12 cellular contexts compared by ENCODE assay signal in genomic region chr2:24821433-24821891, GRCh38. TPM values are rescaled to one million over a fixed set of nuclear protein-coding genes. Genes with fewer than 3 reads are reported as not detected.
DNase-seq lines count a peak whose midpoint lies in the region; ATAC-seq and TF ChIP-seq lines count a peak whose summit lies in the region.
"Had no signal": no experiment of that assay in that cellular context is flagged by ENCODE, and none has a peak within 500 bp of the region (broad histone marks: within the 10 kb centered on the region; RNA-seq: fewer than 3 reads in every experiment).

No MANE protein-coding gene starts in this region.

- TF ChIP-seq RAD21 in SK-N-SH (IDR thresholded peaks at IDR 0.05; ENCODE audit: low read length): no peak

- H3K27ac ChIP-seq in SK-N-SH (ENCODE audit: low read depth in 2 of 2, low read length in 1 of 2): no peak overlapping the region
- H3K27ac ChIP-seq in stomach: no peak overlapping the region
- no peak overlapping the region for H3K27ac ChIP-seq in transverse colon
- no peak overlapping the region for H3K27ac ChIP-seq in esophagus muscularis mucosa (replicated peaks in 1 of 4)
- H3K27ac ChIP-seq: 22Rv1, SJSA1 had no signal

- TF ChIP-seq POLR2A in stomach (IDR thresholded peaks at IDR 0.05) (no peak), transverse colon (IDR thresholded peaks at IDR 0.05) (no peak), GM18505 (IDR thresholded peaks at IDR 0.05; ENCODE audit: borderline replicate concordance, extremely low read depth, insufficient read depth, insufficient read length) (no peak), esophagus muscularis mucosa (IDR thresholded peaks at IDR 0.05; ENCODE audit: low read depth) (no peak)

- peaks cover 4 to 19% of the 10 kb centered on the region in 2 experiments; a peak in 2 of 4 replicates for H3K4me1 ChIP-seq in SK-N-SH (ENCODE audit: control insufficient read depth in 1 of 2, insufficient read depth in 2 of 2, low read depth in 1 of 2, low read length in 1 of 2)
- no peaks in the 10 kb centered on the region for H3K4me1 ChIP-seq in stomach
- H3K4me1 ChIP-seq in transverse colon: no peaks in the 10 kb centered on the region
- no peaks in the 10 kb centered on the region for H3K4me1 ChIP-seq in esophagus muscularis mucosa

- no peak for TF ChIP-seq CTCF in SK-N-SH (IDR thresholded peaks at IDR 0.05)
- no peak for TF ChIP-seq CTCF in stomach (IDR thresholded peaks at IDR 0.05)
- no peak for TF ChIP-seq CTCF in transverse colon (IDR thresholded peaks at IDR 0.05)
- no peak for TF ChIP-seq CTCF in esophagus muscularis mucosa (IDR thresholded peaks at IDR 0.05)

- 90% methylated on average over 14 of the region's 15 CpGs for WGBS in SK-N-SH (ENCODE audit: low lambda C conversion rate)
- 86 to 97% (median 92%) methylated on average over 13 to 15 of the region's 15 CpGs for WGBS in stomach, 5 donors
- 89% methylated on average over 14 of the region's 15 CpGs; no CpG with 5 or more reads in 1 of the 2 donors for WGBS in transverse colon (ENCODE audit: low coverage in 1 of 2), 2 donors
- 84% methylated on average over 10 of the region's 15 CpGs for WGBS in esophagus muscularis mucosa

- no peaks in the 10 kb centered on the region for H4K20me1 ChIP-seq in SK-N-SH (ENCODE audit: insufficient read depth)

- CTCF ChIA-PET in SK-N-SH (lab: Yijun Ruan, JAX): interaction anchor here (0.6 to 16.7 kb wide), 6 partner anchors 34 to 412 kb away, joined by 3 to 269 read pairs (median 4); no protein-coding TSS in a partner anchor

- DNase-seq in SK-N-SH (peak; percentile 22), iPS-NIHi7 (ENCODE audit: extremely low spot score) (peak; percentile 19), stomach (peak; percentile 17), transverse colon (no peak), esophagus muscularis mucosa (ENCODE audit: extremely low spot score) (no peak)
- DNase-seq in activated CD8-positive, alpha-beta memory T cell treated with anti-CD3 and anti-CD28 coated beads, Interleukin-2, amount 50 U/mL, for 48 hours: peak; percentile 50
- DNase-seq: activated naive CD4-positive, alpha-beta T cell treated with Interleukin-2 at 50 U/mL for 16 hours had no signal

- TF ChIP-seq EP300 in SK-N-SH (IDR thresholded peaks at IDR 0.05; ENCODE audit: borderline replicate concordance in 1 of 2, low read depth in 1 of 2, low read length in 1 of 2) (no peak), stomach (IDR thresholded peaks at IDR 0.05) (no peak), transverse colon (IDR thresholded peaks at IDR 0.05; ENCODE audit: low read depth) (no peak), esophagus muscularis mucosa (IDR thresholded peaks at IDR 0.05) (no peak)

- peaks cover 2% of the 10 kb centered on the region; the same call in 1 of the 2 replicates for H3K79me2 ChIP-seq in SK-N-SH (ENCODE audit: insufficient read depth)

- POLR2A ChIA-PET in SK-N-SH (lab: Yijun Ruan, JAX): interaction anchor here (1.3 kb wide), 1 partner anchor 386 kb away, joined by 3 read pairs; no protein-coding TSS in a partner anchor

- H3K27me3 ChIP-seq in SK-N-SH (ENCODE audit: insufficient read depth) (no peaks in the 10 kb centered on the region), stomach (no peaks in the 10 kb centered on the region), transverse colon (no peaks in the 10 kb centered on the region), esophagus muscularis mucosa (no peaks in the 10 kb centered on the region)
- H3K27me3 ChIP-seq: SJSA1 had no signal

- H3K4me2 ChIP-seq in SK-N-SH: no peak overlapping the region

- H3K36me3 ChIP-seq in SK-N-SH (replicated peaks in 1 of 2; ENCODE audit: control insufficient read depth in 1 of 2, insufficient read depth in 2 of 2, low read length in 1 of 2) (peaks cover 35 to 61% of the 10 kb centered on the region in 2 experiments), stomach (peaks cover 17 to 86% (median 65%) of the 10 kb centered on the region in 4 donors), transverse colon (peaks cover 0 to 8% (median 0%) of the 10 kb centered on the region in 4 donors), esophagus muscularis mucosa (peaks cover 5 to 63% (median 37%) of the 10 kb centered on the region in 4 donors)

- no peaks in the 10 kb centered on the region for H3K9me2 ChIP-seq in SK-N-SH

- H3F3A ChIP-seq in SK-N-SH (replicated peaks; ENCODE audit: insufficient read depth): peaks cover 6% of the 10 kb centered on the region

- in situ Hi-C loops in transverse colon (cut with MboI; ENCODE audit: low pct_ligation_motif_present in 1 of 4, low pct_unique_long_range_greater_than_20kb in 1 of 4, low sequenced_read_pairs in 3 of 4): loop anchor here in 3 of 4 donors (5.0 to 10.0 kb wide), 2 partner anchors 407 to 414 kb away; no protein-coding TSS in a partner anchor

- ATAC-seq in SK-N-SH treated with all-trans-retinoic acid at 6 μM for 48 hours: no peak
- ATAC-seq in GM18505 (IDR thresholded peaks at IDR 0.05; ENCODE audit: unreplicated experiment): no peak
- ATAC-seq: mucosa of descending colon had no signal

- intact Hi-C loops in stomach (cut with DNase I; ENCODE audit: low total_unique reads) (no loop called here), transverse colon (cut with DNase I; ENCODE audit: low total_unique reads) (no loop called here), esophagus muscularis mucosa (cut with DNase I) (no loop called here)

- no peak overlapping the region for H2AFZ ChIP-seq in SK-N-SH (ENCODE audit: low read depth)

- no peak overlapping the region for H3K4me3 ChIP-seq in SK-N-SH (ENCODE audit: low read depth in 2 of 2, low read length in 1 of 2)
- no peak overlapping the region for H3K4me3 ChIP-seq in stomach
- no peak overlapping the region for H3K4me3 ChIP-seq in transverse colon
- no peak overlapping the region for H3K4me3 ChIP-seq in esophagus muscularis mucosa
- H3K4me3 ChIP-seq: mucosa of descending colon, SJSA1 had no signal

- no peak overlapping the region for H3K9ac ChIP-seq in SK-N-SH

- H3K9me3 ChIP-seq in SK-N-SH (no peaks in the 10 kb centered on the region), stomach (no peaks in the 10 kb centered on the region), transverse colon (no peaks in the 10 kb centered on the region), esophagus muscularis mucosa (no peaks in the 10 kb centered on the region)
- H3K9me3 ChIP-seq: mucosa of descending colon, SJSA1 had no signal

TF ChIP-seq in SK-N-SH, 30 proteins besides CTCF, POLR2A, EP300 and RAD21:
- TF ChIP-seq FOXM1 (IDR thresholded peaks at IDR 0.05; ENCODE audit: low read depth): no peak
- TF ChIP-seq GABPA (IDR thresholded peaks at IDR 0.05; ENCODE audit: low read depth): no peak
- no peak for TF ChIP-seq RFX5 (IDR thresholded peaks at IDR 0.05; ENCODE audit: low read length)
- TF ChIP-seq JUND (IDR thresholded peaks at IDR 0.05): no peak
- no peak for TF ChIP-seq MEF2A (IDR thresholded peaks at IDR 0.05; ENCODE audit: borderline replicate concordance, low read depth)

TF ChIP-seq in SK-N-SH treated with all-trans-retinoic acid at 6 μM for 48 hours, 23 proteins besides CTCF, POLR2A, EP300 and RAD21 (continues in another document):
- no peak for TF ChIP-seq OSR1 (CRISPR knock-in tag; IDR thresholded peaks at IDR 0.05)
- TF ChIP-seq, protein P1, sequence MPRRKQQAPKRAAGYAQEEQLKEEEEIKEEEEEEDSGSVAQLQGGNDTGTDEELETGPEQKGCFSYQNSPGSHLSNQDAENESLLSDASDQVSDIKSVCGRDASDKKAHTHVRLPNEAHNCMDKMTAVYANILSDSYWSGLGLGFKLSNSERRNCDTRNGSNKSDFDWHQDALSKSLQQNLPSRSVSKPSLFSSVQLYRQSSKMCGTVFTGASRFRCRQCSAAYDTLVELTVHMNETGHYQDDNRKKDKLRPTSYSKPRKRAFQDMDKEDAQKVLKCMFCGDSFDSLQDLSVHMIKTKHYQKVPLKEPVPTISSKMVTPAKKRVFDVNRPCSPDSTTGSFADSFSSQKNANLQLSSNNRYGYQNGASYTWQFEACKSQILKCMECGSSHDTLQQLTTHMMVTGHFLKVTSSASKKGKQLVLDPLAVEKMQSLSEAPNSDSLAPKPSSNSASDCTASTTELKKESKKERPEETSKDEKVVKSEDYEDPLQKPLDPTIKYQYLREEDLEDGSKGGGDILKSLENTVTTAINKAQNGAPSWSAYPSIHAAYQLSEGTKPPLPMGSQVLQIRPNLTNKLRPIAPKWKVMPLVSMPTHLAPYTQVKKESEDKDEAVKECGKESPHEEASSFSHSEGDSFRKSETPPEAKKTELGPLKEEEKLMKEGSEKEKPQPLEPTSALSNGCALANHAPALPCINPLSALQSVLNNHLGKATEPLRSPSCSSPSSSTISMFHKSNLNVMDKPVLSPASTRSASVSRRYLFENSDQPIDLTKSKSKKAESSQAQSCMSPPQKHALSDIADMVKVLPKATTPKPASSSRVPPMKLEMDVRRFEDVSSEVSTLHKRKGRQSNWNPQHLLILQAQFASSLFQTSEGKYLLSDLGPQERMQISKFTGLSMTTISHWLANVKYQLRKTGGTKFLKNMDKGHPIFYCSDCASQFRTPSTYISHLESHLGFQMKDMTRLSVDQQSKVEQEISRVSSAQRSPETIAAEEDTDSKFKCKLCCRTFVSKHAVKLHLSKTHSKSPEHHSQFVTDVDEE (CRISPR knock-in tag; IDR thresholded peaks at IDR 0.05): no peak

RNA-seq across cellular contexts. Expression of gene CENPO, which starts 28.2 kb away (rescaled TPM):
- 18.3 and 22.5 TPM in 2 replicates for polyA plus RNA-seq in SK-N-SH (2012; rRNA removed)
- polyA plus RNA-seq in SK-N-SH (2012; cell fraction: cytosol; rRNA removed): 10.7 and 15.0 TPM in 2 replicates
- 30.2 and 35.8 TPM in 2 replicates for polyA plus RNA-seq in SK-N-SH (2012; cell fraction: nucleus; rRNA removed)
- 10 to 100 TPM in 1 of 5 donors, 1 to 10 TPM in 4; 1.3 to 70.0 (median 7.2) TPM for total RNA-seq in stomach
- polyA plus RNA-seq in stomach: 1 to 10 TPM; 1.4 to 3.1 (median 1.9) TPM
- total RNA-seq in transverse colon: 10 to 100 TPM in 2 of 4 donors, 1 to 10 TPM in 2; 6.0 to 13.8 (median 9.6) TPM
- total RNA-seq in esophagus muscularis mucosa: 1 to 10 TPM; 1.2 to 2.7 (median 1.4) TPM

RNA-seq across cellular contexts. Expression of gene PTRHD1, which starts 28.3 kb away (rescaled TPM):
- polyA plus RNA-seq in SK-N-SH (2012; rRNA removed): 65.6 and 74.4 TPM in 2 replicates
- polyA plus RNA-seq in SK-N-SH (2012; cell fraction: cytosol; rRNA removed): 48.7 and 60.6 TPM in 2 replicates
- polyA plus RNA-seq in SK-N-SH (2012; cell fraction: nucleus; rRNA removed): 20.7 and 40.3 TPM in 2 replicates
- 10 to 100 TPM in 4 of 5 donors, 1 to 10 TPM in 1; 8.4 to 26.3 (median 18.0) TPM for total RNA-seq in stomach
- 10 to 100 TPM; 31.3 to 41.0 (median 35.9) TPM for polyA plus RNA-seq in stomach
- total RNA-seq in transverse colon: 10 to 100 TPM; 30.6 to 50.9 (median 40.5) TPM
- total RNA-seq in esophagus muscularis mucosa: 10 to 100 TPM in 3 of 4 donors, 1 to 10 TPM in 1; 8.1 to 20.4 (median 15.6) TPM

Comparison
In these comparisons a context has a peak if more than half of its experiments do, and no peak if none do; other contexts are left out.
1. DNase-seq: peak in SK-N-SH (single experiment), activated CD8-positive, alpha-beta memory T cell treated with anti-CD3 and anti-CD28 coated beads, Interleukin-2, amount 50 U/mL, for 48 hours (single experiment), iPS-NIHi7 (single experiment) and stomach (single experiment); none in transverse colon (single experiment) and esophagus muscularis mucosa (single experiment).